In the genomic region with DNA sequence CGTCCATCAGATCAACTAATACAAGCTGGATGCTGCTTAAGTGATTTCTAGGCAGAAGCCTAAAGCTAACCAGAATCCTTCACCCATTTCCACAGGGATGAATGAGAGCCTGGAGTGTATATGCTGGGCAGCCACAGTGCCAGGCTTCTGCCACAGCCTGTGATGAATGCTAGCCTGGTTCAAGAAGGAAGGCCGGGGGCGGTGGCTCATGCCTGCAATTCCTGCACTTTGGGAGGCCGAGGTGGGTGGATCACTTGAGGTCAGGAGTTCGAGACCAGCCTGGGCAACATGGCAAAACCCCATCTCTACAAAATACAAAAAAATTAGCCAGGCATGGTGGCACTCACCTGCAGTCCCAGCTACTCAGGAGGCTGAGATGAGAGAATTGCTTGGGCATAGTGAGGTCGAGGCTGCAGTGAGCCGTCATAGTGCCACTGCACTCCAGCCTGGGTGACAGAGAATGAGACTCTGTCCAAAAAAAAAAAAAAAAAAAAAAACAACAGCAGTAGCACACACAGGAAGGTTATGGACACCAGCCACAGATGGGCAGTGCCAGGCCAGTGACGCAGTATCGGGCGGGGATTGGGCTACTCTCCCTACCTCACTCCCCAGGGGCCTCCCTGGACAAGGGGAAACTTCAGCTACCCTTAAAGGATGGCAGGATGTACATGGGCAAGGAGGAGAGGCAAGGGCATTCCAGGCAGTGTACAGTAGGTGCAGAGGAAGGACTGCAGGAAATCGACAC, we compare ENCODE assay signal across 10 cellular contexts. TPM values are rescaled to one million over a fixed set of nuclear protein-coding genes. Genes with fewer than 3 reads are reported as not detected.
DNase-seq lines count a peak whose midpoint lies in the region; ATAC-seq and TF ChIP-seq lines count a peak whose summit lies in the region.
"Had no signal": no experiment of that assay in that cellular context is flagged by ENCODE, and none has a peak within 500 bp of the region (broad histone marks: within the 10 kb centered on the region; RNA-seq: fewer than 3 reads in every experiment).

No MANE protein-coding gene starts in this region.

- H3K4me3 ChIP-seq in SU-DHL-6 (ENCODE audit: insufficient read depth, low read length, poor library complexity, severe bottlenecking) (no peak overlapping the region), A673 (ENCODE audit: low read depth, low read length, poor library complexity, severe bottlenecking) (no peak overlapping the region)

- H3K9me2 ChIP-seq in SU-DHL-6 (replicated peaks; ENCODE audit: insufficient read depth, low read length) = no peaks in the 10 kb centered on the region

- peak overlapping the region; percentile 33 for H3K4me2 ChIP-seq in SU-DHL-6 (ENCODE audit: low read depth, low read length, poor library complexity, severe bottlenecking)

- H3K4me1 ChIP-seq in A673 (ENCODE audit: insufficient read depth, low read length, poor library complexity, severe bottlenecking) = no peaks in the 10 kb centered on the region

- intact Hi-C loops in activated CD8-positive, alpha-beta T cell treated with anti-CD3 and anti-CD28 coated beads for 36 hours (cut with micrococcal nuclease) = no loop called here
- intact Hi-C loops in A673 (cut with micrococcal nuclease; ENCODE audit: unreplicated experiment) = no loop called here

- no peaks in the 10 kb centered on the region for H3K9me3 Mint-ChIP-seq in activated CD8-positive, alpha-beta T cell treated with anti-CD3 and anti-CD28 coated beads, Interleukin-2, amount 10 ng/mL, durations not matched to agents 7 days and 5 days (ENCODE audit: insufficient read depth)
- no peaks in the 10 kb centered on the region for H3K9me3 Mint-ChIP-seq in activated CD8-positive, alpha-beta T cell treated with anti-CD3 and anti-CD28 coated beads for 36 hours
- H3K9me3 Mint-ChIP-seq in immature natural killer cell = no peaks in the 10 kb centered on the region
- H3K9me3 Mint-ChIP-seq in stimulated activated effector memory CD8-positive, alpha-beta T cell treated with anti-CD3 and anti-CD28 coated beads, Interleukin-12 subunit alpha, Interleukin-12 subunit beta, amount 100 ng/mL, for 72 hours = no peaks in the 10 kb centered on the region
- H3K9me3 Mint-ChIP-seq: activated T-helper 1 cell treated with anti-CD3 and anti-CD28 coated beads, Interleukin-12 subunit alpha, Interleukin-12 subunit beta, Interleukin-2, Interleukin-4 antibody, amounts not matched to agents 30 ng/mL and 10 ng/mL and 1 ng/mL, durations not matched to agents 14 hours and 24 hours and 36 hours; neural crest cell had no signal

- no TSS peak for BruUV-seq in A673 (replicated peaks; lab: Mats Ljungman, UMichigan)

- H2AFZ ChIP-seq in SU-DHL-6 (ENCODE audit: low read depth, low read length, severe bottlenecking) = peak overlapping the region; percentile 57

- H3K36me3 ChIP-seq in SU-DHL-6 (ENCODE audit: low read length) = no peaks in the 10 kb centered on the region
- H3K36me3 ChIP-seq in A673 (ENCODE audit: insufficient read depth, low read length, poor library complexity, severe bottlenecking) = no peaks in the 10 kb centered on the region

- peak overlapping the region; percentile 22 for H3K27ac Mint-ChIP-seq in activated CD8-positive, alpha-beta T cell treated with anti-CD3 and anti-CD28 coated beads, Interleukin-2, amount 10 ng/mL, durations not matched to agents 7 days and 5 days
- H3K27ac Mint-ChIP-seq in activated CD8-positive, alpha-beta T cell treated with anti-CD3 and anti-CD28 coated beads for 36 hours = no peak overlapping the region
- H3K27ac Mint-ChIP-seq in immature natural killer cell = peak overlapping the region in 3 of 6 donors; percentile 8 to 74 (median 65)
- H3K27ac Mint-ChIP-seq in stimulated activated effector memory CD8-positive, alpha-beta T cell treated with anti-CD3 and anti-CD28 coated beads, Interleukin-12 subunit alpha, Interleukin-12 subunit beta, amount 100 ng/mL, for 72 hours = peak overlapping the region; percentile 71
- H3K27ac Mint-ChIP-seq: activated T-helper 1 cell treated with anti-CD3 and anti-CD28 coated beads, Interleukin-12 subunit alpha, Interleukin-12 subunit beta, Interleukin-2, Interleukin-4 antibody, amounts not matched to agents 30 ng/mL and 10 ng/mL and 1 ng/mL, durations not matched to agents 14 hours and 24 hours and 36 hours had no signal

- POLR2A ChIA-PET in activated CD8-positive, alpha-beta T cell treated with anti-CD3 and anti-CD28 coated beads, Interleukin-2, amount 10 ng/mL, durations not matched to agents 7 days and 5 days (lab: Charles Lee) = no interaction called here
- POLR2A ChIA-PET in activated CD8-positive, alpha-beta T cell treated with anti-CD3 and anti-CD28 coated beads for 36 hours (lab: Charles Lee) = interaction anchor here (1.3 to 2.0 kb wide), 2 partner anchors 10 to 135 kb away, joined by 5 to 6 read pairs; no protein-coding TSS in a partner anchor
- POLR2A ChIA-PET in A673 (lab: Charles Lee; ENCODE audit: low non-redundant PET) = interaction anchor here (0.6 kb wide), 1 partner anchor 108 kb away, joined by 3 read pairs; no protein-coding TSS in a partner anchor

- CTCF ChIA-PET in activated CD8-positive, alpha-beta T cell treated with anti-CD3 and anti-CD28 coated beads, Interleukin-2, amount 10 ng/mL, durations not matched to agents 7 days and 5 days (lab: Charles Lee) = interaction anchor here (0.7 to 7.5 kb wide), 8 partner anchors 10 to 504 kb away, joined by 3 to 81 read pairs (median 4); no protein-coding TSS in a partner anchor
- CTCF ChIA-PET in activated CD8-positive, alpha-beta T cell treated with anti-CD3 and anti-CD28 coated beads for 36 hours (lab: Charles Lee) = interaction anchor here (0.7 to 7.3 kb wide), 15 partner anchors 10 to 175 kb away, joined by 3 to 111 read pairs (median 4); no protein-coding TSS in a partner anchor
- CTCF ChIA-PET in A673 (lab: Charles Lee) = no interaction called here

- no peak for TF ChIP-seq CTCF in activated CD8-positive, alpha-beta T cell treated with anti-CD3 and anti-CD28 coated beads for 36 hours (IDR thresholded peaks at IDR 0.05)
- TF ChIP-seq CTCF in SU-DHL-6 (IDR thresholded peaks at IDR 0.05; ENCODE audit: insufficient read depth, low read length, poor library complexity, severe bottlenecking) (no peak), A673 (conservative IDR thresholded peaks at IDR 0.05; ENCODE audit: low read depth, low read length) (no peak)

- H3K27ac ChIP-seq in SU-DHL-6 (ENCODE audit: low read depth, low read length) (no peak overlapping the region), A673 (ENCODE audit: low read depth, low read length, poor library complexity, severe bottlenecking) (no peak overlapping the region)

- H3K4me3 Mint-ChIP-seq in activated CD8-positive, alpha-beta T cell treated with anti-CD3 and anti-CD28 coated beads, Interleukin-2, amount 10 ng/mL, durations not matched to agents 7 days and 5 days = no peak overlapping the region
- no peak overlapping the region for H3K4me3 Mint-ChIP-seq in activated CD8-positive, alpha-beta T cell treated with anti-CD3 and anti-CD28 coated beads for 36 hours
- H3K4me3 Mint-ChIP-seq in immature natural killer cell = peak overlapping the region in 4 of 5 donors; percentile 61 to 78 (median 68)
- peak overlapping the region; percentile 54 for H3K4me3 Mint-ChIP-seq in stimulated activated effector memory CD8-positive, alpha-beta T cell treated with anti-CD3 and anti-CD28 coated beads, Interleukin-12 subunit alpha, Interleukin-12 subunit beta, amount 100 ng/mL, for 72 hours
- H3K4me3 Mint-ChIP-seq: activated T-helper 1 cell treated with anti-CD3 and anti-CD28 coated beads, Interleukin-12 subunit alpha, Interleukin-12 subunit beta, Interleukin-2, Interleukin-4 antibody, amounts not matched to agents 30 ng/mL and 10 ng/mL and 1 ng/mL, durations not matched to agents 14 hours and 24 hours and 36 hours had no signal

- H3K4me1 Mint-ChIP-seq in activated CD8-positive, alpha-beta T cell treated with anti-CD3 and anti-CD28 coated beads, Interleukin-2, amount 10 ng/mL, durations not matched to agents 7 days and 5 days (ENCODE audit: low read depth) = peaks cover 37% of the 10 kb centered on the region
- H3K4me1 Mint-ChIP-seq in activated CD8-positive, alpha-beta T cell treated with anti-CD3 and anti-CD28 coated beads for 36 hours (ENCODE audit: low read depth) = peaks cover 26% of the 10 kb centered on the region
- H3K4me1 Mint-ChIP-seq in immature natural killer cell = peaks cover 14 to 17% of the 10 kb centered on the region in 2 donors
- peaks cover 35% of the 10 kb centered on the region for H3K4me1 Mint-ChIP-seq in stimulated activated effector memory CD8-positive, alpha-beta T cell treated with anti-CD3 and anti-CD28 coated beads, Interleukin-12 subunit alpha, Interleukin-12 subunit beta, amount 100 ng/mL, for 72 hours

- no peaks in the 10 kb centered on the region for H3K79me2 ChIP-seq in SU-DHL-6 (ENCODE audit: insufficient read depth, low read length)

- H3K9me3 ChIP-seq in SU-DHL-6 (ENCODE audit: insufficient read depth, low read length) = no peaks in the 10 kb centered on the region
- H3K9me3 ChIP-seq in A673 (ENCODE audit: low read depth, low read length, poor library complexity, severe bottlenecking) = no peaks in the 10 kb centered on the region

- peak; percentile 3 for ATAC-seq in activated CD8-positive, alpha-beta T cell treated with anti-CD3 and anti-CD28 coated beads, Interleukin-2, amount 10 ng/mL, durations not matched to agents 7 days and 5 days
- ATAC-seq in activated CD8-positive, alpha-beta T cell treated with anti-CD3 and anti-CD28 coated beads for 36 hours = no peak
- no peak for ATAC-seq in stimulated activated effector memory CD8-positive, alpha-beta T cell treated with anti-CD3 and anti-CD28 coated beads, Interleukin-12 subunit alpha, Interleukin-12 subunit beta, amount 100 ng/mL, for 72 hours

- no peaks in the 10 kb centered on the region for H3K36me3 Mint-ChIP-seq in activated CD8-positive, alpha-beta T cell treated with anti-CD3 and anti-CD28 coated beads, Interleukin-2, amount 10 ng/mL, durations not matched to agents 7 days and 5 days (ENCODE audit: low read depth)
- H3K36me3 Mint-ChIP-seq in activated CD8-positive, alpha-beta T cell treated with anti-CD3 and anti-CD28 coated beads for 36 hours (ENCODE audit: low read depth) = no peaks in the 10 kb centered on the region
- no peaks in the 10 kb centered on the region for H3K36me3 Mint-ChIP-seq in immature natural killer cell
- H3K36me3 Mint-ChIP-seq in stimulated activated effector memory CD8-positive, alpha-beta T cell treated with anti-CD3 and anti-CD28 coated beads, Interleukin-12 subunit alpha, Interleukin-12 subunit beta, amount 100 ng/mL, for 72 hours = no peaks in the 10 kb centered on the region

- no peaks in the 10 kb centered on the region for H3K27me3 ChIP-seq in SU-DHL-6 (ENCODE audit: low read length)
- H3K27me3 ChIP-seq in A673 (replicated peaks; ENCODE audit: insufficient read depth, low read depth, low read length, poor library complexity) = no peaks in the 10 kb centered on the region

- DNase-seq in activated CD8-positive, alpha-beta T cell treated with anti-CD3 and anti-CD28 coated beads, Interleukin-2, amount 10 ng/mL, durations not matched to agents 7 days and 5 days = no peak
- no peak for DNase-seq in activated CD8-positive, alpha-beta T cell treated with anti-CD3 and anti-CD28 coated beads for 36 hours
- DNase-seq in immature natural killer cell (no peak), A673 (ENCODE audit: low spot score) (no peak), NCI-H526 (lab: John Stamatoyannopoulos, UW) (no peak), iPS-NIHi11 (ENCODE audit: low spot score) (no peak)
- no peak for DNase-seq in stimulated activated effector memory CD8-positive, alpha-beta T cell treated with anti-CD3 and anti-CD28 coated beads, Interleukin-12 subunit alpha, Interleukin-12 subunit beta, amount 100 ng/mL, for 72 hours (ENCODE audit: low spot score in 2 of 2)

- peaks cover 3% of the 10 kb centered on the region for H3K27me3 Mint-ChIP-seq in activated CD8-positive, alpha-beta T cell treated with anti-CD3 and anti-CD28 coated beads, Interleukin-2, amount 10 ng/mL, durations not matched to agents 7 days and 5 days (ENCODE audit: low read depth)
- peaks cover 2% of the 10 kb centered on the region for H3K27me3 Mint-ChIP-seq in activated CD8-positive, alpha-beta T cell treated with anti-CD3 and anti-CD28 coated beads for 36 hours
- peaks cover 0 to 3% (median 0%) of the 10 kb centered on the region in 3 donors for H3K27me3 Mint-ChIP-seq in immature natural killer cell (ENCODE audit: low read depth in 3 of 3)

- no peaks in the 10 kb centered on the region for H4K20me1 ChIP-seq in SU-DHL-6 (ENCODE audit: low read depth, low read length)

- no peaks in the 10 kb centered on the region for H3F3A ChIP-seq in SU-DHL-6 (ENCODE audit: insufficient read depth)

- no peak overlapping the region for H3K9ac ChIP-seq in SU-DHL-6 (ENCODE audit: low read length)

RNA-seq across cellular contexts. Expression of a gene that starts 23.1 kb away (rescaled TPM):
- not detected for total RNA-seq in activated CD8-positive, alpha-beta T cell treated with anti-CD3 and anti-CD28 coated beads, Interleukin-2, amount 10 ng/mL, durations not matched to agents 7 days and 5 days
- total RNA-seq in activated CD8-positive, alpha-beta T cell treated with anti-CD3 and anti-CD28 coated beads for 36 hours = not detected
- polyA plus RNA-seq in immature natural killer cell = not detected
- 0.22 and 0.28 TPM in 2 replicates for total RNA-seq in A673 (2021)
- total RNA-seq: activated T-helper 1 cell treated with anti-CD3 and anti-CD28 coated beads, Interleukin-12 subunit alpha, Interleukin-12 subunit beta, Interleukin-2, Interleukin-4 antibody, amounts not matched to agents 30 ng/mL and 10 ng/mL and 1 ng/mL, durations not matched to agents 14 hours and 24 hours and 36 hours; neural crest cell had no signal

Comparison
In these comparisons a context has a peak if more than half of its experiments do, and no peak if none do; other contexts are left out.
1. H3K4me3 Mint-ChIP-seq: peak in immature natural killer cell (4 of 5) and stimulated activated effector memory CD8-positive, alpha-beta T cell treated with anti-CD3 and anti-CD28 coated beads, Interleukin-12 subunit alpha, Interleukin-12 subunit beta, amount 100 ng/mL, for 72 hours (single experiment); none in activated CD8-positive, alpha-beta T cell treated with anti-CD3 and anti-CD28 coated beads, Interleukin-2, amount 10 ng/mL, durations not matched to agents 7 days and 5 days (single experiment) and activated CD8-positive, alpha-beta T cell treated with anti-CD3 and anti-CD28 coated beads for 36 hours (single experiment).